21 cellular contexts compared by ENCODE assay signal in genomic region chr3:111485086-111485485, GRCh38. TPM values are rescaled to one million over a fixed set of nuclear protein-coding genes. Genes with fewer than 3 reads are reported as not detected.
"Had no signal": no experiment of that assay in that cellular context is flagged by ENCODE, and none has a peak within 500 bp of the region (broad histone marks: within the 10 kb centered on the region; RNA-seq: fewer than 3 reads in every experiment).

No MANE protein-coding gene starts in this region.

- H3K79me2 ChIP-seq: parathyroid adenoma had no signal

- DNase-seq: activated CD4-positive, alpha-beta T cell treated with anti-CD3 and anti-CD28 coated beads, Interleukin-2, amount 50 U/mL, for 4 hours; activated naive CD4-positive, alpha-beta T cell treated with Interleukin-2 at 50 U/mL for 16 hours; activated naive CD8-positive, alpha-beta T cell treated with anti-CD3 and anti-CD28 coated beads, Interleukin-2, amount 10 ng/mL, durations not matched to agents 7 days and 5 days; activated T-cell treated with anti-CD3 and anti-CD28 coated beads for 4 hours; cerebellar nuclear complex; effector CD8-positive, alpha-beta T cell; natural killer cell; right lobe of liver; small intestine; stimulated activated CD4-positive, alpha-beta T cell treated with anti-CD3 and anti-CD28 coated beads, Interleukin-4, amount 100 ng/mL, for 24 hours; testis; upper lobe of left lung had no signal

- H3K36me3 Mint-ChIP-seq: memory B cell; natural killer cell; stimulated activated effector memory CD8-positive, alpha-beta T cell treated with anti-CD3 and anti-CD28 coated beads, Interleukin-12 subunit alpha, Interleukin-12 subunit beta, amount 100 ng/mL, for 72 hours had no signal

- H3K4me3 Mint-ChIP-seq: activated naive CD8-positive, alpha-beta T cell treated with anti-CD3 and anti-CD28 coated beads, Interleukin-2, amount 10 ng/mL, durations not matched to agents 7 days and 5 days; activated T-helper 17 cell treated with anti-CD3 and anti-CD28 coated beads, Interleukin-2, amount 50 U/mL, for 72 hours; memory B cell; natural killer cell; stimulated activated effector memory CD8-positive, alpha-beta T cell treated with anti-CD3 and anti-CD28 coated beads, Interleukin-12 subunit alpha, Interleukin-12 subunit beta, amount 100 ng/mL, for 72 hours had no signal

- H3K9ac ChIP-seq: parathyroid adenoma had no signal

- H3K9me3 ChIP-seq: neutrophil, right lobe of liver, testis, upper lobe of left lung had no signal

- H2AFZ ChIP-seq: parathyroid adenoma had no signal

- H3K36me3 ChIP-seq: neutrophil, right lobe of liver, upper lobe of left lung had no signal

- H3K4me1 Mint-ChIP-seq: activated naive CD8-positive, alpha-beta T cell treated with anti-CD3 and anti-CD28 coated beads, Interleukin-2, amount 10 ng/mL, durations not matched to agents 7 days and 5 days; activated T-helper 17 cell treated with anti-CD3 and anti-CD28 coated beads, Interleukin-2, amount 50 U/mL, for 72 hours; memory B cell; natural killer cell; stimulated activated effector memory CD8-positive, alpha-beta T cell treated with anti-CD3 and anti-CD28 coated beads, Interleukin-12 subunit alpha, Interleukin-12 subunit beta, amount 100 ng/mL, for 72 hours had no signal

- H3K27me3 Mint-ChIP-seq: activated T-helper 17 cell treated with anti-CD3 and anti-CD28 coated beads, Interleukin-2, amount 50 U/mL, for 72 hours had no signal

- ATAC-seq: activated T-helper 17 cell treated with anti-CD3 and anti-CD28 coated beads, Interleukin-2, amount 50 U/mL, for 72 hours; esophagus mucosa; natural killer cell; right lobe of liver; stimulated activated effector memory CD8-positive, alpha-beta T cell treated with anti-CD3 and anti-CD28 coated beads, Interleukin-12 subunit alpha, Interleukin-12 subunit beta, amount 100 ng/mL, for 72 hours had no signal

- H3K4me1 ChIP-seq: parathyroid adenoma, right lobe of liver, testis, upper lobe of left lung had no signal

- H3K27me3 ChIP-seq: neutrophil, right lobe of liver, testis, upper lobe of left lung had no signal

- H3K27ac ChIP-seq: neutrophil, parathyroid adenoma, right lobe of liver, testis, upper lobe of left lung had no signal

- H3K27ac Mint-ChIP-seq: activated naive CD8-positive, alpha-beta T cell treated with anti-CD3 and anti-CD28 coated beads, Interleukin-2, amount 10 ng/mL, durations not matched to agents 7 days and 5 days; activated T-helper 17 cell treated with anti-CD3 and anti-CD28 coated beads, Interleukin-2, amount 50 U/mL, for 72 hours; memory B cell; natural killer cell; stimulated activated effector memory CD8-positive, alpha-beta T cell treated with anti-CD3 and anti-CD28 coated beads, Interleukin-12 subunit alpha, Interleukin-12 subunit beta, amount 100 ng/mL, for 72 hours had no signal

- H3K4me3 ChIP-seq: right lobe of liver, testis, upper lobe of left lung had no signal

RNA-seq across cellular contexts. Expression of gene CD96, which starts 56.9 kb away (rescaled TPM):
- total RNA-seq: bronchial epithelial cell, fibroblast of villous mesenchyme, glomerular endothelial cell had no signal
